Comparison of ENCODE assay signal across 1 cellular context in genomic region chr3:11291808-11292207, GRCh38.
TF ChIP-seq lines count a peak whose summit lies in the region.

No MANE protein-coding gene starts in this region.

TF ChIP-seq in H1, 55 proteins besides CTCF, POLR2A, EP300 and RAD21 (continued from another document):
- TF ChIP-seq PHF8 (conservative IDR thresholded peaks at IDR 0.05; ENCODE audit: low read depth, low read length) = no peak
